ENCODE assay signal across 1 cellular context in genomic region chr20:23059831-23060230, GRCh38.
TF ChIP-seq lines count a peak whose summit lies in the region.

No MANE protein-coding gene starts in this region.

TF ChIP-seq in K562, 482 proteins besides CTCF, POLR2A, EP300 and RAD21:
- TF ChIP-seq PRPF4 (IDR thresholded peaks at IDR 0.05; ENCODE audit: insufficient read depth, low read depth, low read length, poor library complexity, severe bottlenecking) (no peak), NFIC (IDR thresholded peaks at IDR 0.05) (peak; percentile 80)
